In the genomic region with DNA sequence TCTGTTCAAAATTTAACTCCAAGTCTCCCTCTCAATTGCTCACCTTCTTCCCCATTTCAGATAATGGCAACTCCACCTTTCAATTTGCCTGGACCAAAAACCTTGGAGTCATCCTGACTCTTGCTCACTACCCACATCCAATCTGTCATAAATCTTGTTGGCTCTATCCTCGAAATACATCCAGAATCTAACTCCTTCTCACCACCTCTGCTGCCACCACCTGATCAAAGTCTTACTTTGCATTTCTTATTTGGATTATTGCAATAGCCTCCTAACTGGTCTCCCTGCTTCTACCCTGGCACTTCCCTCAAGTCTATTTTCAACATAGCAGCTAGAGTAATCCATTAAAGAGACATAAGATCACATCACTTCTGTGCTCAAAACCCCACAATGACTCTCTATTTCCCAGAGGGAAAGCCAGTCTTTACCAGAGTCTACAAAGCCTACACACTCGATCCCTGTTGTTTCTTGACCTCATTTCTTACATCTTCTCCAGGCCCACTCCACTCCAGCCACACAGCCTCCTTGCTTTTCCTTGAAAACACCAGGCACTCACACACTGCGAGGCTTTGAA, we compare ENCODE assay signal across 8 cellular contexts.
A peak's percentile ranks its signal among the peaks of the same experiment; 100 is the strongest.
DNase-seq lines count a peak whose midpoint lies in the region; ATAC-seq and TF ChIP-seq lines count a peak whose summit lies in the region.

No MANE protein-coding gene starts in this region.

- no peak overlapping the region for H3K27ac Mint-ChIP-seq in activated CD4-positive, alpha-beta memory T cell treated with anti-CD3 and anti-CD28 coated beads, Interleukin-2, amount 10 ng/mL, durations not matched to agents 7 days and 5 days

- POLR2A ChIA-PET in activated CD4-positive, alpha-beta memory T cell treated with anti-CD3 and anti-CD28 coated beads, Interleukin-2, amount 10 ng/mL, durations not matched to agents 7 days and 5 days (lab: Charles Lee), result no interaction called here

- H3K9me3 Mint-ChIP-seq in activated CD4-positive, alpha-beta memory T cell treated with anti-CD3 and anti-CD28 coated beads, Interleukin-2, amount 10 ng/mL, durations not matched to agents 7 days and 5 days, result no peaks in the 10 kb centered on the region

- peak; percentile 49 for ATAC-seq in GM21723 (IDR thresholded peaks at IDR 0.05; ENCODE audit: unreplicated experiment)
- ATAC-seq in foreskin keratinocyte, result peak; percentile 73
- no peak for ATAC-seq in HG03159 (IDR thresholded peaks at IDR 0.05; ENCODE audit: unreplicated experiment)
- ATAC-seq in GM21737 (IDR thresholded peaks at IDR 0.05; ENCODE audit: unreplicated experiment), result no peak

- peak; percentile 79 for TF ChIP-seq CTCF in foreskin keratinocyte (conservative IDR thresholded peaks at IDR 0.05)

- CTCF ChIA-PET in activated CD4-positive, alpha-beta memory T cell treated with anti-CD3 and anti-CD28 coated beads, Interleukin-2, amount 10 ng/mL, durations not matched to agents 7 days and 5 days (lab: Charles Lee), result no interaction called here

- H3K4me1 ChIP-seq in foreskin keratinocyte, result peaks cover 17% of the 10 kb centered on the region

- DNase-seq in Ammon's horn (ENCODE audit: low spot score), result peak; percentile 19
- DNase-seq in OCI-M1 (lab: John Stamatoyannopoulos, UW), result peak; percentile 60
- peak; percentile 46 to 69 for DNase-seq in foreskin keratinocyte
- DNase-seq in activated CD4-positive, alpha-beta memory T cell treated with anti-CD3 and anti-CD28 coated beads, Interleukin-2, amount 10 ng/mL, durations not matched to agents 7 days and 5 days, result no peak
- DNase-seq in activated CD8-positive, alpha-beta memory T cell treated with anti-CD3 and anti-CD28 coated beads, Interleukin-2, amount 50 U/mL, for 4 hours, result no peak

- no peaks in the 10 kb centered on the region for H3K36me3 Mint-ChIP-seq in activated CD4-positive, alpha-beta memory T cell treated with anti-CD3 and anti-CD28 coated beads, Interleukin-2, amount 10 ng/mL, durations not matched to agents 7 days and 5 days (ENCODE audit: low read depth)

- H3K4me1 Mint-ChIP-seq in activated CD4-positive, alpha-beta memory T cell treated with anti-CD3 and anti-CD28 coated beads, Interleukin-2, amount 10 ng/mL, durations not matched to agents 7 days and 5 days, result no peaks in the 10 kb centered on the region

- H3K27me3 Mint-ChIP-seq in activated CD4-positive, alpha-beta memory T cell treated with anti-CD3 and anti-CD28 coated beads, Interleukin-2, amount 10 ng/mL, durations not matched to agents 7 days and 5 days, result no peaks in the 10 kb centered on the region

- H3K27ac ChIP-seq in foreskin keratinocyte, result no peak overlapping the region

- H3K27me3 ChIP-seq in foreskin keratinocyte, result no peaks in the 10 kb centered on the region

- H3K4me3 Mint-ChIP-seq in activated CD4-positive, alpha-beta memory T cell treated with anti-CD3 and anti-CD28 coated beads, Interleukin-2, amount 10 ng/mL, durations not matched to agents 7 days and 5 days, result no peak overlapping the region

Comparison
In these comparisons a context has a peak if more than half of its experiments do, and no peak if none do; other contexts are left out.
1. DNase-seq: peak in Ammon's horn (single experiment), OCI-M1 (single experiment) and foreskin keratinocyte (2 of 2); none in activated CD4-positive, alpha-beta memory T cell treated with anti-CD3 and anti-CD28 coated beads, Interleukin-2, amount 10 ng/mL, durations not matched to agents 7 days and 5 days (single experiment) and activated CD8-positive, alpha-beta memory T cell treated with anti-CD3 and anti-CD28 coated beads, Interleukin-2, amount 50 U/mL, for 4 hours (single experiment).
2. ATAC-seq: peak in GM21723 (single experiment) and foreskin keratinocyte (single experiment); none in HG03159 (single experiment) and GM21737 (single experiment).